In genomic region chr11:3853935-3854659, GRCh38 we compare ENCODE assay signal across 8 cellular contexts. TPM values are rescaled to one million over a fixed set of nuclear protein-coding genes. Genes with fewer than 3 reads are reported as not detected.
DNase-seq lines count a peak whose midpoint lies in the region; ATAC-seq, FAIRE-seq and TF ChIP-seq lines count a peak whose summit lies in the region.

No MANE protein-coding gene starts in this region.

- WGBS in right cardiac atrium, result 75% methylated on average over 11 of the region's 11 CpGs

- H3K4me1 ChIP-seq in right cardiac atrium (ENCODE audit: control insufficient read depth, insufficient read depth, low read length), result peaks cover 8% of the 10 kb centered on the region

- no peaks in the 10 kb centered on the region for H3K9me3 ChIP-seq in right cardiac atrium (ENCODE audit: control insufficient read depth, low read length)

- H3K36me3 Mint-ChIP-seq in activated T-cell treated with anti-CD3 and anti-CD28 coated beads, Interleukin-2, amount 50 U/mL, for 72 hours (ENCODE audit: insufficient read depth in 2 of 2), result peaks cover 0 to 14% of the 10 kb centered on the region in 2 donors

- intact Hi-C loops in right cardiac atrium (cut with DNase I), result loop anchor here in 2 of 4 donors (2.0 to 10.0 kb wide), 2 partner anchors 91 to 219 kb away; no protein-coding TSS in a partner anchor

- TF ChIP-seq POLR2A in GM12891 (IDR thresholded peaks at IDR 0.05; ENCODE audit: low read depth, low read length), result peak; percentile 78

- H3K9me3 Mint-ChIP-seq in activated T-cell treated with anti-CD3 and anti-CD28 coated beads, Interleukin-2, amount 50 U/mL, for 72 hours, result no peaks in the 10 kb centered on the region

- no peaks in the 10 kb centered on the region for H3K27me3 ChIP-seq in right cardiac atrium (ENCODE audit: control insufficient read depth, insufficient read depth)

- peak overlapping the region; percentile 84 to 87 for H3K4me3 Mint-ChIP-seq in activated T-cell treated with anti-CD3 and anti-CD28 coated beads, Interleukin-2, amount 50 U/mL, for 72 hours

- H3K4me1 Mint-ChIP-seq in activated T-cell treated with anti-CD3 and anti-CD28 coated beads, Interleukin-2, amount 50 U/mL, for 72 hours (ENCODE audit: low read depth), result peaks cover 50% of the 10 kb centered on the region

- peak; percentile 93 for FAIRE-seq in GM12891 (lab: Jason Lieb, UNC)

- no peak overlapping the region for H3K4me3 ChIP-seq in right cardiac atrium (ENCODE audit: low read length)

- DNase-seq in GM12891 (ENCODE audit: insufficient read length, low spot score), result no peak
- DNase-seq in NOMO-1 treated with dmso at 0.1 percent for 144 hours (lab: John Stamatoyannopoulos, UW; ENCODE audit: unreplicated experiment), result peak; percentile 66
- DNase-seq in activated T-cell treated with anti-CD3 and anti-CD28 coated beads, Interleukin-2, amount 50 U/mL, for 72 hours, result peak; percentile 73 to 80
- DNase-seq in right cardiac atrium, result peak in 2 of 3 donors; percentile 35 to 61
- DNase-seq in stimulated activated CD4-positive, alpha-beta T cell treated with anti-CD3 and anti-CD28 coated beads, Interleukin-2, amount 100 ng/mL, for 24 hours, result peak; percentile 63 to 68
- no peak for DNase-seq in LoVo (ENCODE audit: low spot score)
- no peak for DNase-seq in NCI-H1694 treated with DMSO at 0.1 percent for 48 hours (lab: John Stamatoyannopoulos, UW)

- ATAC-seq in HG02678 (IDR thresholded peaks at IDR 0.05; ENCODE audit: unreplicated experiment) (peak; percentile 33), right cardiac atrium (peak in 1 of 2 donors; percentile 15)
- peak; percentile 64 to 67 for ATAC-seq in activated T-cell treated with anti-CD3 and anti-CD28 coated beads, Interleukin-2, amount 50 U/mL, for 72 hours (replicated peaks in 1 of 2)

- H3K27ac ChIP-seq in right cardiac atrium (ENCODE audit: low read length), result no peak overlapping the region

- H3K27ac Mint-ChIP-seq in activated T-cell treated with anti-CD3 and anti-CD28 coated beads, Interleukin-2, amount 50 U/mL, for 72 hours, result peak overlapping the region; percentile 94

- no peaks in the 10 kb centered on the region for H3K27me3 Mint-ChIP-seq in activated T-cell treated with anti-CD3 and anti-CD28 coated beads, Interleukin-2, amount 50 U/mL, for 72 hours (ENCODE audit: low read depth)

TF ChIP-seq in GM12891, 5 proteins besides CTCF, POLR2A, EP300 and RAD21:
- no peak for TF ChIP-seq PAX5 (IDR thresholded peaks at IDR 0.05; ENCODE audit: insufficient read depth, low read length, severe bottlenecking)
- TF ChIP-seq TAF1 (IDR thresholded peaks at IDR 0.05; ENCODE audit: low read depth, low read length), result peak; percentile 73
- TF ChIP-seq POU2F2 (IDR thresholded peaks at IDR 0.05; ENCODE audit: low read depth, low read length), result peak; percentile 66
- TF ChIP-seq POLR2AphosphoS5 (IDR thresholded peaks at IDR 0.05; ENCODE audit: low read depth, low read length), result peak; percentile 79
- peak; percentile 92 for TF ChIP-seq SPI1 (IDR thresholded peaks at IDR 0.05; ENCODE audit: low read depth, low read length)
TF ChIP-seq in GM12891: peak in this region for 4.

RNA-seq across cellular contexts. Expression of gene STIM1, which starts 1.4 kb away (rescaled TPM):
- 33.2 TPM for polyA plus RNA-seq in GM12891 (2012; ENCODE audit: low read depth, missing spikeins)
- 100 to 1,000 TPM; 129 to 157 TPM for total RNA-seq in activated T-cell treated with anti-CD3 and anti-CD28 coated beads, Interleukin-2, amount 50 U/mL, for 72 hours
- total RNA-seq in right cardiac atrium, result 10 to 100 TPM; 14.4 to 19.3 (median 16.6) TPM
- 10.8 TPM for polyA plus RNA-seq in right cardiac atrium

RNA-seq across cellular contexts. Expression of gene RHOG, which starts 13.3 kb away (rescaled TPM):
- polyA plus RNA-seq in GM12891 (2012; ENCODE audit: low read depth, missing spikeins), result 90.0 TPM
- total RNA-seq in activated T-cell treated with anti-CD3 and anti-CD28 coated beads, Interleukin-2, amount 50 U/mL, for 72 hours, result 100 to 1,000 TPM; 196 to 215 TPM
- total RNA-seq in right cardiac atrium, result 10 to 100 TPM; 18.7 to 26.0 (median 25.6) TPM
- 23.7 TPM for polyA plus RNA-seq in right cardiac atrium

RNA-seq across cellular contexts. Expression of gene PGAP2, which starts 45.7 kb away (rescaled TPM):
- polyA plus RNA-seq in GM12891 (2012; ENCODE audit: low read depth, missing spikeins), result 24.7 TPM
- total RNA-seq in activated T-cell treated with anti-CD3 and anti-CD28 coated beads, Interleukin-2, amount 50 U/mL, for 72 hours, result 10 to 100 TPM; 37.6 to 45.9 TPM
- total RNA-seq in right cardiac atrium, result 10 to 100 TPM; 12.4 to 19.5 (median 15.2) TPM
- polyA plus RNA-seq in right cardiac atrium, result 13.9 TPM

RNA-seq across cellular contexts. Expression of gene NUP98, which starts 56.7 kb away (rescaled TPM):
- polyA plus RNA-seq in GM12891 (2012; ENCODE audit: low read depth, missing spikeins), result 23.8 TPM
- 100 to 1,000 TPM; 141 to 149 TPM for total RNA-seq in activated T-cell treated with anti-CD3 and anti-CD28 coated beads, Interleukin-2, amount 50 U/mL, for 72 hours
- total RNA-seq in right cardiac atrium, result 10 to 100 TPM; 38.8 to 55.9 (median 43.4) TPM
- 22.9 TPM for polyA plus RNA-seq in right cardiac atrium

Comparison
In these comparisons a context has a peak if more than half of its experiments do, and no peak if none do; other contexts are left out.
1. DNase-seq: peak in NOMO-1 treated with dmso at 0.1 percent for 144 hours (single experiment), activated T-cell treated with anti-CD3 and anti-CD28 coated beads, Interleukin-2, amount 50 U/mL, for 72 hours (2 of 2), right cardiac atrium (2 of 3) and stimulated activated CD4-positive, alpha-beta T cell treated with anti-CD3 and anti-CD28 coated beads, Interleukin-2, amount 100 ng/mL, for 24 hours (2 of 2); none in GM12891 (single experiment), LoVo (single experiment) and NCI-H1694 treated with DMSO at 0.1 percent for 48 hours (single experiment).
2. RNA of gene STIM1, which starts 1.4 kb away (total RNA-seq): 129 to 157 TPM in activated T-cell treated with anti-CD3 and anti-CD28 coated beads, Interleukin-2, amount 50 U/mL, for 72 hours; 14.4 to 19.3 TPM in right cardiac atrium; every median in the first group is over 4 times any median in the second.
3. RNA of gene RHOG, which starts 13.3 kb away (total RNA-seq): 196 to 215 TPM in activated T-cell treated with anti-CD3 and anti-CD28 coated beads, Interleukin-2, amount 50 U/mL, for 72 hours; 18.7 to 26.0 TPM in right cardiac atrium; every median in the first group is over 4 times any median in the second.